ENCODE assay signal across 1 cellular context in the genomic region with DNA sequence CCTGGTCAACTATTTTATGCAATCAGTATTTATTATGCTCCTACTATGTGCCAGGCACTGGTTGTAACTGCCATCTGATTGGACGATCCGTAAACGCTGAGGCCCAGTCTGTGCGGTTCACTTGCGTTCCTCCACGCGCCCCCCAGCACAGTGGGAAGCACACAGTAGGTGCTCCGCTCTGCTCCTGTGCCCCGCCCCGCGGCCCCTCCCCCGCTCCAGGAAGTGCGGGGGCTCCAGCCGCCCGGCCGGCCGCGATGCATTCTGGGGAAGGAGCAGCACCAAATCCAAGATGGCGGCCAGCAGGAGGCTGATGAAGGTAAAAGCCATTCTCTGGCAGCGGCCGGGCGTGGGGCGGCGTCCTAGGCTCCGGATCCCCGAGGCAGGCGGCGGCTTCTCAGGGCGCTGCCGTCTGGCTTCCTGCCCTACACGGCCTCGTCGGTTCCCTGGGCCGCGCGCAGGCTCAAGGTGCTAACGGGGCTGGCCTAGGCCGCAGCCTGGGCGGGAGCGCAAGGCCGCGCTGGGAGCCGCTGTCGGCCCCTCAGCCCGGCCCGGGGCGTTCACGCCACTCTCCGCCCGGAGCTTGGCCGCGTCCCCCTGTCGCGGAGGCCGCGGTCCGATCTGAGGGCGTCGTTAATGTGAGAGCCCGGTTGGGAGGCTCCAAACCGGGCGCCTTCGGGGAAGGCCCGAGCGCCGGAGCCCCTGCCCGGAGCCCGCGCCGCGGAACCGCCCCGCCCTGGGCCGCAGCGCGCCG.
TF ChIP-seq lines count a peak whose summit lies in the region.

A gene (plus strand): TSS at position 259 of the 751 bp plus-strand sequence. CDS start 31 bp downstream, at position 290.

TF ChIP-seq in HepG2, 621 proteins besides CTCF, POLR2A, EP300 and RAD21 (continued from another document and continues in another):
- TF ChIP-seq, protein P1, sequence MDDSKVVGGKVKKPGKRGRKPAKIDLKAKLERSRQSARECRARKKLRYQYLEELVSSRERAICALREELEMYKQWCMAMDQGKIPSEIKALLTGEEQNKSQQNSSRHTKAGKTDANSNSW (CRISPR knock-in tag; IDR thresholded peaks at IDR 0.05; ENCODE audit: borderline replicate concordance): peak; percentile 61; the same call in 1 of the 2 replicates
- TF ChIP-seq, protein P2, sequence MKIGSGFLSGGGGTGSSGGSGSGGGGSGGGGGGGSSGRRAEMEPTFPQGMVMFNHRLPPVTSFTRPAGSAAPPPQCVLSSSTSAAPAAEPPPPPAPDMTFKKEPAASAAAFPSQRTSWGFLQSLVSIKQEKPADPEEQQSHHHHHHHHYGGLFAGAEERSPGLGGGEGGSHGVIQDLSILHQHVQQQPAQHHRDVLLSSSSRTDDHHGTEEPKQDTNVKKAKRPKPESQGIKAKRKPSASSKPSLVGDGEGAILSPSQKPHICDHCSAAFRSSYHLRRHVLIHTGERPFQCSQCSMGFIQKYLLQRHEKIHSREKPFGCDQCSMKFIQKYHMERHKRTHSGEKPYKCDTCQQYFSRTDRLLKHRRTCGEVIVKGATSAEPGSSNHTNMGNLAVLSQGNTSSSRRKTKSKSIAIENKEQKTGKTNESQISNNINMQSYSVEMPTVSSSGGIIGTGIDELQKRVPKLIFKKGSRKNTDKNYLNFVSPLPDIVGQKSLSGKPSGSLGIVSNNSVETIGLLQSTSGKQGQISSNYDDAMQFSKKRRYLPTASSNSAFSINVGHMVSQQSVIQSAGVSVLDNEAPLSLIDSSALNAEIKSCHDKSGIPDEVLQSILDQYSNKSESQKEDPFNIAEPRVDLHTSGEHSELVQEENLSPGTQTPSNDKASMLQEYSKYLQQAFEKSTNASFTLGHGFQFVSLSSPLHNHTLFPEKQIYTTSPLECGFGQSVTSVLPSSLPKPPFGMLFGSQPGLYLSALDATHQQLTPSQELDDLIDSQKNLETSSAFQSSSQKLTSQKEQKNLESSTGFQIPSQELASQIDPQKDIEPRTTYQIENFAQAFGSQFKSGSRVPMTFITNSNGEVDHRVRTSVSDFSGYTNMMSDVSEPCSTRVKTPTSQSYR (CRISPR knock-in tag; IDR thresholded peaks at IDR 0.05; ENCODE audit: borderline replicate concordance): peak; percentile 99
- no peak for TF ChIP-seq ZBTB7A (CRISPR knock-in tag; IDR thresholded peaks at IDR 0.05)
- TF ChIP-seq, protein P3, sequence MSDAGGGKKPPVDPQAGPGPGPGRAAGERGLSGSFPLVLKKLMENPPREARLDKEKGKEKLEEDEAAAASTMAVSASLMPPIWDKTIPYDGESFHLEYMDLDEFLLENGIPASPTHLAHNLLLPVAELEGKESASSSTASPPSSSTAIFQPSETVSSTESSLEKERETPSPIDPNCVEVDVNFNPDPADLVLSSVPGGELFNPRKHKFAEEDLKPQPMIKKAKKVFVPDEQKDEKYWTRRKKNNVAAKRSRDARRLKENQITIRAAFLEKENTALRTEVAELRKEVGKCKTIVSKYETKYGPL (CRISPR knock-in tag; IDR thresholded peaks at IDR 0.05): peak; percentile 43; the same call in 1 of the 2 replicates
- TF ChIP-seq SAFB2 (CRISPR knock-in tag; IDR thresholded peaks at IDR 0.05; ENCODE audit: borderline replicate concordance, low read depth): 0 out of 2 replicates have a peak, but pooled peaks have one; percentile 23
- TF ChIP-seq, protein P4, sequence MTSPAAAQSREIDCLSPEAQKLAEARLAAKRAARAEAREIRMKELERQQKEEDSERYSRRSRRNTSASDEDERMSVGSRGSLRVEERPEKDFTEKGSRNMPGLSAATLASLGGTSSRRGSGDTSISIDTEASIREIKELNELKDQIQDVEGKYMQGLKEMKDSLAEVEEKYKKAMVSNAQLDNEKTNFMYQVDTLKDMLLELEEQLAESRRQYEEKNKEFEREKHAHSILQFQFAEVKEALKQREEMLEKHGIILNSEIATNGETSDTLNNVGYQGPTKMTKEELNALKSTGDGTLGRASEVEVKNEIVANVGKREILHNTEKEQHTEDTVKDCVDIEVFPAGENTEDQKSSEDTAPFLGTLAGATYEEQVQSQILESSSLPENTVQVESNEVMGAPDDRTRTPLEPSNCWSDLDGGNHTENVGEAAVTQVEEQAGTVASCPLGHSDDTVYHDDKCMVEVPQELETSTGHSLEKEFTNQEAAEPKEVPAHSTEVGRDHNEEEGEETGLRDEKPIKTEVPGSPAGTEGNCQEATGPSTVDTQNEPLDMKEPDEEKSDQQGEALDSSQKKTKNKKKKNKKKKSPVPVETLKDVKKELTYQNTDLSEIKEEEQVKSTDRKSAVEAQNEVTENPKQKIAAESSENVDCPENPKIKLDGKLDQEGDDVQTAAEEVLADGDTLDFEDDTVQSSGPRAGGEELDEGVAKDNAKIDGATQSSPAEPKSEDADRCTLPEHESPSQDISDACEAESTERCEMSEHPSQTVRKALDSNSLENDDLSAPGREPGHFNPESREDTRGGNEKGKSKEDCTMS (CRISPR knock-in tag; conservative IDR thresholded peaks at IDR 0.05): no peak
- TF ChIP-seq, protein P5, sequence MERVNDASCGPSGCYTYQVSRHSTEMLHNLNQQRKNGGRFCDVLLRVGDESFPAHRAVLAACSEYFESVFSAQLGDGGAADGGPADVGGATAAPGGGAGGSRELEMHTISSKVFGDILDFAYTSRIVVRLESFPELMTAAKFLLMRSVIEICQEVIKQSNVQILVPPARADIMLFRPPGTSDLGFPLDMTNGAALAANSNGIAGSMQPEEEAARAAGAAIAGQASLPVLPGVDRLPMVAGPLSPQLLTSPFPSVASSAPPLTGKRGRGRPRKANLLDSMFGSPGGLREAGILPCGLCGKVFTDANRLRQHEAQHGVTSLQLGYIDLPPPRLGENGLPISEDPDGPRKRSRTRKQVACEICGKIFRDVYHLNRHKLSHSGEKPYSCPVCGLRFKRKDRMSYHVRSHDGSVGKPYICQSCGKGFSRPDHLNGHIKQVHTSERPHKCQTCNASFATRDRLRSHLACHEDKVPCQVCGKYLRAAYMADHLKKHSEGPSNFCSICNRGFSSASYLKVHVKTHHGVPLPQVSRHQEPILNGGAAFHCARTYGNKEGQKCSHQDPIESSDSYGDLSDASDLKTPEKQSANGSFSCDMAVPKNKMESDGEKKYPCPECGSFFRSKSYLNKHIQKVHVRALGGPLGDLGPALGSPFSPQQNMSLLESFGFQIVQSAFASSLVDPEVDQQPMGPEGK (CRISPR knock-in tag; IDR thresholded peaks at IDR 0.05): peak; percentile 95
- peak; percentile 53; the same call in 1 of the 2 replicates for TF ChIP-seq NR1H2 (CRISPR knock-in tag; IDR thresholded peaks at IDR 0.05; ENCODE audit: borderline replicate concordance, low read depth)
- 0 out of 2 replicates have a peak, but pooled peaks have one; percentile 33 for TF ChIP-seq ZSCAN12 (CRISPR knock-in tag; IDR thresholded peaks at IDR 0.05)
- TF ChIP-seq SUZ12 (IDR thresholded peaks at IDR 0.05; ENCODE audit: low read depth, low read length): peak; percentile 38; the same call in 1 of the 2 replicates
- TF ChIP-seq AGO2 (optimal IDR thresholded peaks at IDR 0.05; ENCODE audit: low read depth, low read length): peak; percentile 76
- peak; percentile 96 for TF ChIP-seq GABPB1 (CRISPR knock-in tag; IDR thresholded peaks at IDR 0.05)
- 0 out of 2 replicates have a peak, but pooled peaks have one; percentile 26 for TF ChIP-seq DNMT1 (CRISPR knock-in tag; IDR thresholded peaks at IDR 0.05)
- TF ChIP-seq, protein P6, sequence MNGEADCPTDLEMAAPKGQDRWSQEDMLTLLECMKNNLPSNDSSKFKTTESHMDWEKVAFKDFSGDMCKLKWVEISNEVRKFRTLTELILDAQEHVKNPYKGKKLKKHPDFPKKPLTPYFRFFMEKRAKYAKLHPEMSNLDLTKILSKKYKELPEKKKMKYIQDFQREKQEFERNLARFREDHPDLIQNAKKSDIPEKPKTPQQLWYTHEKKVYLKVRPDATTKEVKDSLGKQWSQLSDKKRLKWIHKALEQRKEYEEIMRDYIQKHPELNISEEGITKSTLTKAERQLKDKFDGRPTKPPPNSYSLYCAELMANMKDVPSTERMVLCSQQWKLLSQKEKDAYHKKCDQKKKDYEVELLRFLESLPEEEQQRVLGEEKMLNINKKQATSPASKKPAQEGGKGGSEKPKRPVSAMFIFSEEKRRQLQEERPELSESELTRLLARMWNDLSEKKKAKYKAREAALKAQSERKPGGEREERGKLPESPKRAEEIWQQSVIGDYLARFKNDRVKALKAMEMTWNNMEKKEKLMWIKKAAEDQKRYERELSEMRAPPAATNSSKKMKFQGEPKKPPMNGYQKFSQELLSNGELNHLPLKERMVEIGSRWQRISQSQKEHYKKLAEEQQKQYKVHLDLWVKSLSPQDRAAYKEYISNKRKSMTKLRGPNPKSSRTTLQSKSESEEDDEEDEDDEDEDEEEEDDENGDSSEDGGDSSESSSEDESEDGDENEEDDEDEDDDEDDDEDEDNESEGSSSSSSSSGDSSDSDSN (CRISPR knock-in tag; IDR thresholded peaks at IDR 0.05): peak; percentile 95
- no peak for TF ChIP-seq ZNF282 (IDR thresholded peaks at IDR 0.05; ENCODE audit: partially characterized antibody)
- peak; percentile 81; the same call in 1 of the 2 replicates for TF ChIP-seq KDM2A (CRISPR knock-in tag; IDR thresholded peaks at IDR 0.05; ENCODE audit: borderline replicate concordance, low read depth)
- TF ChIP-seq NFIC (IDR thresholded peaks at IDR 0.05; ENCODE audit: low read length): no peak
- no peak for TF ChIP-seq ZFP1 (CRISPR knock-in tag; IDR thresholded peaks at IDR 0.05)
- TF ChIP-seq YY1 (IDR thresholded peaks at IDR 0.05; ENCODE audit: insufficient read depth, insufficient replicate concordance, low read depth, low read length): peak; percentile 97
- peak; percentile 82 for TF ChIP-seq ARNT2 (CRISPR knock-in tag; IDR thresholded peaks at IDR 0.05; ENCODE audit: low read depth)
- peak; percentile 55 for TF ChIP-seq PRPF4 (IDR thresholded peaks at IDR 0.05; ENCODE audit: low read depth, low read length, poor library complexity, severe bottlenecking)
- TF ChIP-seq AKAP8 (CRISPR knock-in tag; IDR thresholded peaks at IDR 0.05): no peak
- TF ChIP-seq PAWR (CRISPR knock-in tag; IDR thresholded peaks at IDR 0.05; ENCODE audit: borderline replicate concordance): no peak
- TF ChIP-seq ZNF143 (CRISPR knock-in tag; IDR thresholded peaks at IDR 0.05): peak; percentile 92
- TF ChIP-seq REXO4 (CRISPR knock-in tag; IDR thresholded peaks at IDR 0.05; ENCODE audit: borderline replicate concordance): 0 out of 2 replicates have a peak, but pooled peaks have one; percentile 33
- TF ChIP-seq, protein P7, sequence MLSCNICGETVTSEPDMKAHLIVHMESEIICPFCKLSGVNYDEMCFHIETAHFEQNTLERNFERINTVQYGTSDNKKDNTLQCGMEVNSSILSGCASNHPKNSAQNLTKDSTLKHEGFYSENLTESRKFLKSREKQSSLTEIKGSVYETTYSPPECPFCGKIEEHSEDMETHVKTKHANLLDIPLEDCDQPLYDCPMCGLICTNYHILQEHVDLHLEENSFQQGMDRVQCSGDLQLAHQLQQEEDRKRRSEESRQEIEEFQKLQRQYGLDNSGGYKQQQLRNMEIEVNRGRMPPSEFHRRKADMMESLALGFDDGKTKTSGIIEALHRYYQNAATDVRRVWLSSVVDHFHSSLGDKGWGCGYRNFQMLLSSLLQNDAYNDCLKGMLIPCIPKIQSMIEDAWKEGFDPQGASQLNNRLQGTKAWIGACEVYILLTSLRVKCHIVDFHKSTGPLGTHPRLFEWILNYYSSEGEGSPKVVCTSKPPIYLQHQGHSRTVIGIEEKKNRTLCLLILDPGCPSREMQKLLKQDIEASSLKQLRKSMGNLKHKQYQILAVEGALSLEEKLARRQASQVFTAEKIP (CRISPR knock-in tag; IDR thresholded peaks at IDR 0.05; ENCODE audit: borderline replicate concordance): no peak
- no peak for TF ChIP-seq JUNB (CRISPR knock-in tag; IDR thresholded peaks at IDR 0.05; ENCODE audit: borderline replicate concordance)
- TF ChIP-seq, protein P8, sequence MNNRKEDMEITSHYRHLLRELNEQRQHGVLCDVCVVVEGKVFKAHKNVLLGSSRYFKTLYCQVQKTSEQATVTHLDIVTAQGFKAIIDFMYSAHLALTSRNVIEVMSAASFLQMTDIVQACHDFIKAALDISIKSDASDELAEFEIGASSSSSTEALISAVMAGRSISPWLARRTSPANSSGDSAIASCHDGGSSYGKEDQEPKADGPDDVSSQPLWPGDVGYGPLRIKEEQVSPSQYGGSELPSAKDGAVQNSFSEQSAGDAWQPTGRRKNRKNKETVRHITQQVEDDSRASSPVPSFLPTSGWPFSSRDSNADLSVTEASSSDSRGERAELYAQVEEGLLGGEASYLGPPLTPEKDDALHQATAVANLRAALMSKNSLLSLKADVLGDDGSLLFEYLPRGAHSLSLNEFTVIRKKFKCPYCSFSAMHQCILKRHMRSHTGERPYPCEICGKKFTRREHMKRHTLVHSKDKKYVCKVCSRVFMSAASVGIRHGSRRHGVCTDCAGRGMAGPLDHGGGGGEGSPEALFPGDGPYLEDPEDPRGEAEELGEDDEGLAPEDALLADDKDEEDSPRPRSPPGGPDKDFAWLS (CRISPR knock-in tag; IDR thresholded peaks at IDR 0.05; ENCODE audit: borderline replicate concordance): no peak
- peak; percentile 94 for TF ChIP-seq ZMYM3 (CRISPR knock-in tag; IDR thresholded peaks at IDR 0.05)
- no peak for TF ChIP-seq KDM6A (CRISPR knock-in tag; IDR thresholded peaks at IDR 0.05; ENCODE audit: low read depth)
- peak; percentile 74; the same call in 1 of the 2 replicates for TF ChIP-seq NFKB2 (CRISPR knock-in tag; IDR thresholded peaks at IDR 0.05; ENCODE audit: borderline replicate concordance)
- no peak for TF ChIP-seq TCF7 (IDR thresholded peaks at IDR 0.05; ENCODE audit: low read depth)
- TF ChIP-seq HNRNPH1 (optimal IDR thresholded peaks at IDR 0.05; ENCODE audit: low read depth, low read length): no peak
- TF ChIP-seq, protein P9, sequence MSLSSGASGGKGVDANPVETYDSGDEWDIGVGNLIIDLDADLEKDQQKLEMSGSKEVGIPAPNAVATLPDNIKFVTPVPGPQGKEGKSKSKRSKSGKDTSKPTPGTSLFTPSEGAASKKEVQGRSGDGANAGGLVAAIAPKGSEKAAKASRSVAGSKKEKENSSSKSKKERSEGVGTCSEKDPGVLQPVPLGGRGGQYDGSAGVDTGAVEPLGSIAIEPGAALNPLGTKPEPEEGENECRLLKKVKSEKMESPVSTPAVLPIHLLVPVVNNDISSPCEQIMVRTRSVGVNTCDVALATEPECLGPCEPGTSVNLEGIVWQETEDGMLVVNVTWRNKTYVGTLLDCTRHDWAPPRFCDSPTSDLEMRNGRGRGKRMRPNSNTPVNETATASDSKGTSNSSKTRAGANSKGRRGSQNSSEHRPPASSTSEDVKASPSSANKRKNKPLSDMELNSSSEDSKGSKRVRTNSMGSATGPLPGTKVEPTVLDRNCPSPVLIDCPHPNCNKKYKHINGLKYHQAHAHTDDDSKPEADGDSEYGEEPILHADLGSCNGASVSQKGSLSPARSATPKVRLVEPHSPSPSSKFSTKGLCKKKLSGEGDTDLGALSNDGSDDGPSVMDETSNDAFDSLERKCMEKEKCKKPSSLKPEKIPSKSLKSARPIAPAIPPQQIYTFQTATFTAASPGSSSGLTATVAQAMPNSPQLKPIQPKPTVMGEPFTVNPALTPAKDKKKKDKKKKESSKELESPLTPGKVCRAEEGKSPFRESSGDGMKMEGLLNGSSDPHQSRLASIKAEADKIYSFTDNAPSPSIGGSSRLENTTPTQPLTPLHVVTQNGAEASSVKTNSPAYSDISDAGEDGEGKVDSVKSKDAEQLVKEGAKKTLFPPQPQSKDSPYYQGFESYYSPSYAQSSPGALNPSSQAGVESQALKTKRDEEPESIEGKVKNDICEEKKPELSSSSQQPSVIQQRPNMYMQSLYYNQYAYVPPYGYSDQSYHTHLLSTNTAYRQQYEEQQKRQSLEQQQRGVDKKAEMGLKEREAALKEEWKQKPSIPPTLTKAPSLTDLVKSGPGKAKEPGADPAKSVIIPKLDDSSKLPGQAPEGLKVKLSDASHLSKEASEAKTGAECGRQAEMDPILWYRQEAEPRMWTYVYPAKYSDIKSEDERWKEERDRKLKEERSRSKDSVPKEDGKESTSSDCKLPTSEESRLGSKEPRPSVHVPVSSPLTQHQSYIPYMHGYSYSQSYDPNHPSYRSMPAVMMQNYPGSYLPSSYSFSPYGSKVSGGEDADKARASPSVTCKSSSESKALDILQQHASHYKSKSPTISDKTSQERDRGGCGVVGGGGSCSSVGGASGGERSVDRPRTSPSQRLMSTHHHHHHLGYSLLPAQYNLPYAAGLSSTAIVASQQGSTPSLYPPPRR (CRISPR knock-in tag; IDR thresholded peaks at IDR 0.05; ENCODE audit: borderline replicate concordance): no peak
- TF ChIP-seq MTF2 (CRISPR knock-in tag; IDR thresholded peaks at IDR 0.05; ENCODE audit: borderline replicate concordance): no peak
